27 cellular contexts compared by ENCODE assay signal in genomic region chr2:159926695-159927094, GRCh38.
"Had no signal": no experiment of that assay in that cellular context is flagged by ENCODE, and none has a peak within 500 bp of the region (broad histone marks: within the 10 kb centered on the region; RNA-seq: fewer than 3 reads in every experiment).

No MANE protein-coding gene starts in this region.

- ATAC-seq: activated T-cell treated with anti-CD3 and anti-CD28 coated beads, Interleukin-2, amount 50 U/mL, for 72 hours; effector memory CD8-positive, alpha-beta T cell; gastroesophageal sphincter; heart right ventricle; left lung; right lobe of liver had no signal

- H3K27me3 ChIP-seq: colonic mucosa, heart right ventricle, left lung, right lobe of liver, tibial artery had no signal

- H3K9me3 ChIP-seq: colonic mucosa, right lobe of liver, tibial artery had no signal

- H3K79me2 ChIP-seq: parathyroid adenoma had no signal

- H3K9me3 Mint-ChIP-seq: activated naive CD4-positive, alpha-beta T cell treated with anti-CD3 and anti-CD28 coated beads for 36 hours; immature natural killer cell; stimulated activated naive CD8-positive, alpha-beta T cell treated with anti-CD3 and anti-CD28 coated beads, Interleukin-15, Interleukin-2, amounts not matched to agents 100 ng/mL and 50 ng/mL, for 24 hours had no signal

- DNase-seq: activated CD4-positive, alpha-beta memory T cell treated with anti-CD3 and anti-CD28 coated beads, Interleukin-2, amount 10 ng/mL, durations not matched to agents 7 days and 5 days; activated CD4-positive, alpha-beta T cell treated with anti-CD3 and anti-CD28 coated beads for 48 hours; activated effector memory CD4-positive, alpha-beta T cell treated with Interleukin-2 at 50 U/mL for 16 hours; activated naive CD4-positive, alpha-beta T cell treated with anti-CD3 and anti-CD28 coated beads for 36 hours; activated naive CD8-positive, alpha-beta T cell treated with anti-CD3 and anti-CD28 coated beads, Interleukin-2, amount 10 ng/mL, durations not matched to agents 7 days and 5 days; activated T-cell treated with anti-CD3 and anti-CD28 coated beads, Interleukin-2, amount 50 U/mL, for 72 hours; amniotic stem cell; colonic mucosa; dorsolateral prefrontal cortex; effector memory CD8-positive, alpha-beta T cell; heart right ventricle; immature natural killer cell; left lung; mammary epithelial cell; nucleus accumbens; right lobe of liver; stimulated activated CD4-positive, alpha-beta T cell treated with anti-CD3 and anti-CD28 coated beads, Interleukin-1b, Interleukin-23, amount 100 ng/mL, for 48 hours; substantia nigra; T1000; tibial artery had no signal

- H3K4me3 Mint-ChIP-seq: activated CD4-positive, alpha-beta memory T cell treated with anti-CD3 and anti-CD28 coated beads, Interleukin-2, amount 10 ng/mL, durations not matched to agents 7 days and 5 days; activated naive CD4-positive, alpha-beta T cell treated with anti-CD3 and anti-CD28 coated beads for 36 hours; activated naive CD8-positive, alpha-beta T cell treated with anti-CD3 and anti-CD28 coated beads, Interleukin-2, amount 10 ng/mL, durations not matched to agents 7 days and 5 days; activated T-cell treated with anti-CD3 and anti-CD28 coated beads, Interleukin-2, amount 50 U/mL, for 72 hours; effector memory CD8-positive, alpha-beta T cell; immature natural killer cell; nephron; stimulated activated naive CD8-positive, alpha-beta T cell treated with anti-CD3 and anti-CD28 coated beads, Interleukin-15, Interleukin-2, amounts not matched to agents 100 ng/mL and 50 ng/mL, for 24 hours; T-helper 1 cell treated with Interleukin-12 subunit alpha and Interleukin-12 subunit beta and Interleukin-4 antibody, amounts not matched to agents 30 μg/mL and 1 μg/mL, for 36 hours had no signal

- FAIRE-seq: bronchial epithelial cell had no signal

- H3K36me3 Mint-ChIP-seq: activated naive CD8-positive, alpha-beta T cell treated with anti-CD3 and anti-CD28 coated beads, Interleukin-2, amount 10 ng/mL, durations not matched to agents 7 days and 5 days; immature natural killer cell had no signal

- H3K9ac ChIP-seq: parathyroid adenoma had no signal

- H3K4me3 ChIP-seq: colonic mucosa, dorsolateral prefrontal cortex, gastroesophageal sphincter, heart right ventricle, left lung, right lobe of liver, skin epidermis, tibial artery had no signal

- H3K36me3 ChIP-seq: colonic mucosa, gastroesophageal sphincter, heart right ventricle, left lung, right lobe of liver had no signal

- H3K4me1 ChIP-seq: colonic mucosa, gastroesophageal sphincter, left lung, right lobe of liver had no signal

- H3K27ac ChIP-seq: colonic mucosa, dorsolateral prefrontal cortex, gastroesophageal sphincter, heart right ventricle, left lung, parathyroid adenoma, right lobe of liver, skin epidermis, tibial artery had no signal

- H3K27ac Mint-ChIP-seq: activated CD4-positive, alpha-beta memory T cell treated with anti-CD3 and anti-CD28 coated beads, Interleukin-2, amount 10 ng/mL, durations not matched to agents 7 days and 5 days; activated naive CD4-positive, alpha-beta T cell treated with anti-CD3 and anti-CD28 coated beads for 36 hours; activated naive CD8-positive, alpha-beta T cell treated with anti-CD3 and anti-CD28 coated beads, Interleukin-2, amount 10 ng/mL, durations not matched to agents 7 days and 5 days; activated T-cell treated with anti-CD3 and anti-CD28 coated beads, Interleukin-2, amount 50 U/mL, for 72 hours; effector memory CD8-positive, alpha-beta T cell; immature natural killer cell; nephron; stimulated activated naive CD8-positive, alpha-beta T cell treated with anti-CD3 and anti-CD28 coated beads, Interleukin-15, Interleukin-2, amounts not matched to agents 100 ng/mL and 50 ng/mL, for 24 hours; T-helper 1 cell treated with Interleukin-12 subunit alpha and Interleukin-12 subunit beta and Interleukin-4 antibody, amounts not matched to agents 30 μg/mL and 1 μg/mL, for 36 hours had no signal

- H2AFZ ChIP-seq: parathyroid adenoma had no signal
